ENCODE assay signal across 26 cellular contexts in the genomic region with DNA sequence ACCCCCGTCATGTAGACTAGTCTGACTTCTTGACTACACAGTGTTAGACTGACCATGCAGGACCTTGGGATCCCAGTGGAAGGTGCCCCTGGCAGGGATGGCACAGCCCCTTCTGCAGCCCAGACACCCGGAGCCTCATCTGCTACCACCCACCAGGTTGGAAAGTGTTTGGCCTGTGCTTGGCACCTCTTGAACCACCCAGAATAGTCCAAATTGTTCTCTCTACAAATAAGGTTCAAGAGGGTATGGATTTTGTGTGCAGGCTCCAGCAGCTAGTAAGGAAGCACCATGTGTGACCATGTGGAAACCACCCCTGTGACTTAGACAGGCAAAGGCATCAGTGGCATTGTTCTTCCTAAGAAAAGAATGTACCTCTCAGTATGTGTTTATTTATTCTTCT. TPM values are rescaled to one million over a fixed set of nuclear protein-coding genes. Genes with fewer than 3 reads are reported as not detected.
"Had no signal": no experiment of that assay in that cellular context is flagged by ENCODE, and none has a peak within 500 bp of the region (broad histone marks: within the 10 kb centered on the region; RNA-seq: fewer than 3 reads in every experiment).

No MANE protein-coding gene starts in this region.

- DNase-seq: activated B cell treated with CpG ODN at 0.5 μM for 24 hours; activated CD4-positive, alpha-beta T cell treated with anti-CD3 and anti-CD28 coated beads for 48 hours; activated CD4-positive, alpha-beta T cell treated with anti-CD3 and anti-CD28 coated beads, Interleukin-2, amount 50 U/mL, for 1 hour; activated CD4-positive, alpha-beta T cell treated with anti-CD3 and anti-CD28 coated beads, Interleukin-2, amount 50 U/mL, for 48 hours; activated CD8-positive, alpha-beta memory T cell treated with anti-CD3 and anti-CD28 coated beads for 24 hours; activated CD8-positive, alpha-beta T cell treated with anti-CD3 and anti-CD28 coated beads for 36 hours; activated effector memory CD4-positive, alpha-beta T cell treated with Interleukin-2 at 50 U/mL for 16 hours; activated gamma-delta T cell treated with Interleukin-2 at 50 U/mL for 16 hours; activated naive CD4-positive, alpha-beta T cell treated with anti-CD3 and anti-CD28 coated beads, Interleukin-2, amount 50 U/mL, for 16 hours; activated naive CD4-positive, alpha-beta T cell treated with Interleukin-2 at 50 U/mL for 16 hours; activated T-cell treated with anti-CD3 and anti-CD28 coated beads, Interleukin-2, amount 50 U/mL, for 4 hours; amniotic stem cell; anterior cingulate cortex; brain microvascular endothelial cell; dorsolateral prefrontal cortex; effector memory CD4-positive, alpha-beta T cell; endodermal cell; foreskin fibroblast; gastrocnemius medialis; glutamatergic neuron; heart left ventricle; T1000; WERI-Rb-1 had no signal

- ATAC-seq: activated CD4-positive, CD25-positive, alpha-beta regulatory T cell treated with anti-CD3 and anti-CD28 coated beads, Interleukin-2, amount 50 U/mL, for 24 hours; activated CD8-positive, alpha-beta T cell treated with anti-CD3 and anti-CD28 coated beads for 36 hours; activated T-cell treated with anti-CD3 and anti-CD28 coated beads, Interleukin-2, amount 50 U/mL, for 4 hours; activated T-helper 17 cell treated with anti-CD3 and anti-CD28 coated beads, Interleukin-2, amount 50 U/mL, for 72 hours; esophagus mucosa; gastrocnemius medialis; heart left ventricle had no signal

RNA-seq across cellular contexts. Expression of gene L3MBTL4, which starts 18.4 kb away (rescaled TPM):
- total RNA-seq: activated CD8-positive, alpha-beta T cell treated with anti-CD3 and anti-CD28 coated beads for 36 hours had no signal
